ENCODE assay signal across 23 cellular contexts in the genomic region with DNA sequence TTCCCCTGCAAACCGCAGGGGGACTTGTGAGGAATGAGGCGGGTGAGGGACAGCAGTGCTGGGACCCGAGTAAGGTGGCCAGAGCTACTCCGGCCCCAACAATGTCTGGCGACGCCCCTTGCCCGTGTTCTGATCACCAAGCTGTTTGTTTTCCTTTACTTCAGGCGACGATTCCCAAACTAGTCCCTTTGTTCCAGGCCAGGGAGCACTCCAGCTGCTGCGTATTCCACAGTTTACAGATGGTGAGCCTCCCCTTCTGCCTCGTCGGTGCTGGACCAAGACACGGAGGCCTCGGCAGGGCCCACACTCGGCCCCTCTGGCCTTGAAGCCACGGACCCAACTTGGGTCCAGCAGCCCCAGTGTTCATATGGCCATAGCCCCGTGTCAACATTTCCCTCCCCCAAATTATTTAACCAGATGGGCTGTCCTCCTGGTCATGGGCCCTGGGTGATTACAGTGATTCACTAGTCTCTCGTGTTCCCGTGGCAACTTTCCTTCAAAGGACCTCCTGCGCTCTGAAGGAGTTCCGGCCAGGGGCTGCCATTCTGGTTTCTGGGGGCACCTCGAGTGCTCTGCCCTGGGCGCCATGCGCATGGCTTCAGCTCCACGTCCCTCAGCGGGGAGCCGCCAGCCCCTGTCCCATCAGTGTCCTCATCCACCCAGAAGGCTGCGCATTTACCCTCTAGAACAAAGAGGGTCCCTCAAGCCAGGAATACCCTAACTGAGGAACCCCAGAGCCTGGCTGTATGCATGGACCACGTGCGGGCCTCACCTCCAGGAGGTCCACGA. TPM values are rescaled to one million over a fixed set of nuclear protein-coding genes. Genes with fewer than 3 reads are reported as not detected.
A peak's percentile ranks its signal among the peaks of the same experiment; 100 is the strongest.
DNase-seq lines count a peak whose midpoint lies in the region; ATAC-seq and TF ChIP-seq lines count a peak whose summit lies in the region.
"Had no signal": no experiment of that assay in that cellular context is flagged by ENCODE, and none has a peak within 500 bp of the region (broad histone marks: within the 10 kb centered on the region; RNA-seq: fewer than 3 reads in every experiment).

No MANE protein-coding gene starts in this region.

- H3K36me3 Mint-ChIP-seq in glutamatergic neuron (ENCODE audit: unreplicated experiment), result no peaks in the 10 kb centered on the region
- peaks cover 4% of the 10 kb centered on the region for H3K36me3 Mint-ChIP-seq in nephron (ENCODE audit: low read depth)
- H3K36me3 Mint-ChIP-seq: activated naive CD4-positive, alpha-beta T cell treated with anti-CD3 and anti-CD28 coated beads, Interleukin-2, amount 50 U/mL, for 72 hours had no signal

- H3K27me3 Mint-ChIP-seq in glutamatergic neuron (ENCODE audit: unreplicated experiment), result peaks cover 4% of the 10 kb centered on the region
- no peaks in the 10 kb centered on the region for H3K27me3 Mint-ChIP-seq in nephron (ENCODE audit: low read depth)
- H3K27me3 Mint-ChIP-seq: activated CD4-positive, alpha-beta T cell treated with anti-CD3 and anti-CD28 coated beads for 36 hours; effector memory CD8-positive, alpha-beta T cell had no signal

- peaks cover 3% of the 10 kb centered on the region for H3K9me3 Mint-ChIP-seq in glutamatergic neuron (ENCODE audit: unreplicated experiment)
- H3K9me3 Mint-ChIP-seq in nephron, result no peaks in the 10 kb centered on the region
- H3K9me3 Mint-ChIP-seq: activated naive CD4-positive, alpha-beta T cell treated with anti-CD3 and anti-CD28 coated beads, Interleukin-2, amount 50 U/mL, for 72 hours; effector memory CD8-positive, alpha-beta T cell; GM23338; stimulated activated effector memory CD8-positive, alpha-beta T cell treated with anti-CD3 and anti-CD28 coated beads, Interleukin-12 subunit alpha, Interleukin-12 subunit beta, amount 100 ng/mL, for 72 hours had no signal

- WGBS in heart left ventricle, 4 donors, result 94 to 95% (median 95%) methylated on average over 29 to 31 of the region's 31 CpGs

- peaks cover 59% of the 10 kb centered on the region for H3K4me1 ChIP-seq in cardiac muscle cell (ENCODE audit: low read depth)
- H3K4me1 ChIP-seq in heart left ventricle, result peaks cover 0 to 52% (median 23%) of the 10 kb centered on the region in 12 donors
- peaks cover 19 to 24% of the 10 kb centered on the region in 2 donors for H3K4me1 ChIP-seq in uterus

- intact Hi-C loops in heart left ventricle (cut with DNase I), result no loop called here
- intact Hi-C loops in uterus (cut with DNase I; ENCODE audit: low total_unique reads), result no loop called here

- H3K27ac ChIP-seq in cardiac muscle cell (peak overlapping the region; percentile 87), heart left ventricle (peak overlapping the region in 1 of 12 donors; percentile 96), uterus (peak overlapping the region; percentile 94 to 96)
- H3K27ac ChIP-seq: Peyer's patch had no signal

- H3K27me3 ChIP-seq in cardiac muscle cell (no peaks in the 10 kb centered on the region), heart left ventricle (no peaks in the 10 kb centered on the region), uterus (no peaks in the 10 kb centered on the region)
- H3K27me3 ChIP-seq: Peyer's patch had no signal

- H3K9me3 ChIP-seq in cardiac muscle cell (ENCODE audit: low read depth) (no peaks in the 10 kb centered on the region), heart left ventricle (no peaks in the 10 kb centered on the region), uterus (no peaks in the 10 kb centered on the region)
- H3K9me3 ChIP-seq: lower lobe of right lung, Peyer's patch had no signal

- no peak overlapping the region for H3K4me3 Mint-ChIP-seq in glutamatergic neuron (ENCODE audit: unreplicated experiment)
- H3K4me3 Mint-ChIP-seq in nephron, result no peak overlapping the region
- H3K4me3 Mint-ChIP-seq: activated CD4-positive, alpha-beta T cell treated with anti-CD3 and anti-CD28 coated beads for 36 hours; effector memory CD8-positive, alpha-beta T cell; GM23338; stimulated activated effector memory CD8-positive, alpha-beta T cell treated with anti-CD3 and anti-CD28 coated beads, Interleukin-12 subunit alpha, Interleukin-12 subunit beta, amount 100 ng/mL, for 72 hours had no signal

- H3K4me1 Mint-ChIP-seq in glutamatergic neuron (ENCODE audit: low read depth, unreplicated experiment) (peaks cover 28% of the 10 kb centered on the region), nephron (peaks cover 85% of the 10 kb centered on the region)
- H3K4me1 Mint-ChIP-seq: activated CD4-positive, alpha-beta T cell treated with anti-CD3 and anti-CD28 coated beads for 36 hours had no signal

- TF ChIP-seq CTCF in cardiac muscle cell (IDR thresholded peaks at IDR 0.05; ENCODE audit: low read depth, low read length) (no peak), heart left ventricle (IDR thresholded peaks at IDR 0.05) (no peak), glutamatergic neuron (IDR thresholded peaks at IDR 0.05; ENCODE audit: partially characterized antibody, unreplicated experiment) (no peak), nephron (IDR thresholded peaks at IDR 0.05; ENCODE audit: unreplicated experiment in 3 of 3) (no peak), uterus (IDR thresholded peaks at IDR 0.05) (no peak)

- H3K4me3 ChIP-seq in cardiac muscle cell, result no peak overlapping the region
- H3K4me3 ChIP-seq in heart left ventricle, result no peak overlapping the region
- H3K4me3 ChIP-seq in uterus, result no peak overlapping the region
- H3K4me3 ChIP-seq: coronary artery, GM12878, GM23338, lower lobe of right lung, Peyer's patch had no signal

- no peaks in the 10 kb centered on the region for H3K36me3 ChIP-seq in cardiac muscle cell
- peaks cover 0 to 8% (median 0%) of the 10 kb centered on the region in 9 donors for H3K36me3 ChIP-seq in heart left ventricle
- no peaks in the 10 kb centered on the region for H3K36me3 ChIP-seq in uterus

- no peak for TF ChIP-seq POLR2A in heart left ventricle (IDR thresholded peaks at IDR 0.05)
- no peak for TF ChIP-seq POLR2A in uterus (IDR thresholded peaks at IDR 0.05)

- ATAC-seq in heart left ventricle, result no peak
- ATAC-seq in GM21515 (IDR thresholded peaks at IDR 0.05; ENCODE audit: unreplicated experiment), result no peak
- ATAC-seq: activated CD4-positive, alpha-beta T cell treated with anti-CD3 and anti-CD28 coated beads for 36 hours; activated naive CD4-positive, alpha-beta T cell treated with anti-CD3 and anti-CD28 coated beads, Interleukin-2, amount 50 U/mL, for 72 hours; effector memory CD8-positive, alpha-beta T cell; esophagus mucosa; GM12878; GM23338; stimulated activated effector memory CD8-positive, alpha-beta T cell treated with anti-CD3 and anti-CD28 coated beads, Interleukin-12 subunit alpha, Interleukin-12 subunit beta, amount 100 ng/mL, for 72 hours had no signal

- no peak for DNase-seq in cardiac muscle cell (ENCODE audit: low read depth in 1 of 2, low spot score in 1 of 2)
- no peak for DNase-seq in heart left ventricle
- DNase-seq in glutamatergic neuron, result no peak
- DNase-seq in uterus, result no peak
- DNase-seq in NCI-H69 (lab: John Stamatoyannopoulos, UW), result no peak
- DNase-seq in NK-92 (lab: John Stamatoyannopoulos, UW; ENCODE audit: unreplicated experiment), result no peak
- DNase-seq: activated CD4-positive, alpha-beta T cell treated with anti-CD3 and anti-CD28 coated beads for 36 hours; effector memory CD8-positive, alpha-beta T cell; Karpas-422; lower lobe of right lung; NCI-H2171; NCI-H524 treated with DMSO at 0.1 percent for 48 hours; nucleus accumbens; Peyer's patch; stimulated activated CD4-positive, alpha-beta T cell treated with anti-CD3 and anti-CD28 coated beads, Interleukin-2, amount 100 ng/mL, for 48 hours had no signal

- H3K27ac Mint-ChIP-seq in glutamatergic neuron (ENCODE audit: unreplicated experiment), result peak overlapping the region; percentile 15
- peak overlapping the region; percentile 30 to 100 (median 88) for H3K27ac Mint-ChIP-seq in nephron
- H3K27ac Mint-ChIP-seq: activated CD4-positive, alpha-beta T cell treated with anti-CD3 and anti-CD28 coated beads for 36 hours; effector memory CD8-positive, alpha-beta T cell had no signal

RNA-seq across cellular contexts. Expression of a gene that starts 24.8 kb away (rescaled TPM):
- 47.2 and 82.3 TPM in 2 replicates for total RNA-seq in cardiac muscle cell
- polyA plus RNA-seq in cardiac muscle cell, result 12.4 and 22.7 TPM in 2 replicates
- total RNA-seq in heart left ventricle, result 10 to 100 TPM; 51.9 to 90.9 (median 72.2) TPM
- polyA plus RNA-seq in heart left ventricle, result 10 to 100 TPM; 58.8 to 97.1 TPM
- 36.2 TPM for total RNA-seq in glutamatergic neuron (ENCODE audit: unreplicated experiment)
- 100 to 1,000 TPM in 1 of 4 donors, 10 to 100 TPM in 3; 11.2 to 142 (median 18.2) TPM for total RNA-seq in uterus
